Comparison of ENCODE assay signal across 1 cellular context in genomic region chr16:88004391-88004790, GRCh38.
TF ChIP-seq lines count a peak whose summit lies in the region.

No MANE protein-coding gene starts in this region.

TF ChIP-seq in SK-N-SH, 30 proteins besides CTCF, POLR2A, EP300 and RAD21 (continued from another document):
- TF ChIP-seq, protein P1, sequence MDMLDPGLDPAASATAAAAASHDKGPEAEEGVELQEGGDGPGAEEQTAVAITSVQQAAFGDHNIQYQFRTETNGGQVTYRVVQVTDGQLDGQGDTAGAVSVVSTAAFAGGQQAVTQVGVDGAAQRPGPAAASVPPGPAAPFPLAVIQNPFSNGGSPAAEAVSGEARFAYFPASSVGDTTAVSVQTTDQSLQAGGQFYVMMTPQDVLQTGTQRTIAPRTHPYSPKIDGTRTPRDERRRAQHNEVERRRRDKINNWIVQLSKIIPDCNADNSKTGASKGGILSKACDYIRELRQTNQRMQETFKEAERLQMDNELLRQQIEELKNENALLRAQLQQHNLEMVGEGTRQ (IDR thresholded peaks at IDR 0.05; ENCODE audit: borderline replicate concordance, low read depth, low read length), result no peak
- TF ChIP-seq RFX5 (IDR thresholded peaks at IDR 0.05; ENCODE audit: low read length) (no peak), SIN3A (IDR thresholded peaks at IDR 0.05; ENCODE audit: borderline replicate concordance, low read depth, low read length) (no peak), IRF3 (IDR thresholded peaks at IDR 0.05; ENCODE audit: low read depth, low read length) (no peak), YY1 (IDR thresholded peaks at IDR 0.05; ENCODE audit: low read depth) (no peak), FOXJ3 (CRISPR knock-in tag; IDR thresholded peaks at IDR 0.05) (no peak), TCF12 (IDR thresholded peaks at IDR 0.05) (no peak), NFIC (IDR thresholded peaks at IDR 0.05; ENCODE audit: borderline replicate concordance) (no peak)
